In the genomic region with DNA sequence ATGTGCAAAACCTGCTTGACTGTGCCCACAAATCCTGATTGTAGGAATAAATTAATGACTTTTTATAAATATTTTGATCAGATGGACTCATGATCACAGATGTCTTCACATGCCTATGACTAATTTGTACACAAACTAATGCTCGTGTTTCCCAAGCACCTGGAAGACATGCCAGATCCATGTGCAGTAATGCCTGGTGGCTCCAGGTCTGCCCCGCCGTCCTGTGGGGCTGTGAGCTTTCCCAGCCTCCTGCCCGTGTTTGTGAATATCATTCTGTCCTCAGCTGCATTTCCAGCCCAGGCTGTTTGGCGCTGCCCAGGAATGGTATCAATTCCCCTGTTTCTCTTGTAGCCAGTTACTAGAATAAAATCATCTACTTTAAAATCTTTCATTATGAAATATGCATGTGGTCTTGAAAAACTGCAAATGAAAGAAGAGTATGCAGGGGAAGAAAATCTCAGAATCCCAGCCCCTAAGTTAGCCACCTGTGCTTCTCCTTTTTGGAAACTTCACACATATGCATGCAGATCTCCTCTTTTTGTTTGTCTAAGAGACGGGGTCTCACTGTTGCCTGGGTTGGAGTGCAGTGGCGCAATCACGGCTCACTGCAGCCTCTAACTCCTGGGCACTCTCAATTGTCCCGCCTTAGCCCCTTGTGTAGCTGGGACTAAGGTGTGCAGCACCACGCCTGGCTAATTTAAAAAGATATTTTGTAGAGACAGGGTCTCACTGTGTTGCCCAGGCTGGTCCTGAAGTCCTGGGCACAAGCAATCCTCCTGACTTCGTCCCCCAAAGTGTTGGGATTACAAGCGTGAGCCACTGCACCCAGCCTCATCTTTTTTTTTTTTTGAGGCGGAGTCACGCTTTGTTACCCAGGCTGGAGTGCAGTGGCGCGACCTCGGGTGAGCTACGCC, we compare ENCODE assay signal across 17 cellular contexts. TPM values are rescaled to one million over a fixed set of nuclear protein-coding genes. Genes with fewer than 3 reads are reported as not detected.
DNase-seq lines count a peak whose midpoint lies in the region; ATAC-seq, FAIRE-seq and TF ChIP-seq lines count a peak whose summit lies in the region.
"Had no signal": no experiment of that assay in that cellular context is flagged by ENCODE, and none has a peak within 500 bp of the region (broad histone marks: within the 10 kb centered on the region; RNA-seq: fewer than 3 reads in every experiment).

No MANE protein-coding gene starts in this region.

- peak; percentile 7; the same call in 1 of the 2 replicates for ATAC-seq in IMR-90 (ENCODE audit: low read depth)
- no peak for ATAC-seq in naive thymus-derived CD8-positive, alpha-beta T cell
- ATAC-seq in activated CD8-positive, alpha-beta T cell treated with anti-CD3 and anti-CD28 coated beads, Interleukin-2, amount 10 ng/mL, durations not matched to agents 7 days and 5 days: no peak
- ATAC-seq: left cardiac atrium had no signal

- H3K9me3 Mint-ChIP-seq in naive thymus-derived CD8-positive, alpha-beta T cell: no peaks in the 10 kb centered on the region
- H3K9me3 Mint-ChIP-seq in activated CD8-positive, alpha-beta T cell treated with anti-CD3 and anti-CD28 coated beads, Interleukin-2, amount 10 ng/mL, durations not matched to agents 7 days and 5 days (ENCODE audit: insufficient read depth): no peaks in the 10 kb centered on the region
- no peaks in the 10 kb centered on the region for H3K9me3 Mint-ChIP-seq in activated naive CD4-positive, alpha-beta T cell treated with anti-CD3 and anti-CD28 coated beads, Interleukin-2, amount 10 ng/mL, durations not matched to agents 7 days and 5 days
- H3K9me3 Mint-ChIP-seq: activated B cell treated with CpG ODN at 0.5 μM for 24 hours; CD8-positive, alpha-beta memory T cell; naive B cell had no signal

- WGBS in IMR-90 (ENCODE audit: extremely low coverage in 2 of 2, insufficient read length in 1 of 2), 2 experiments: 49% methylated on average over 4 of the region's 18 CpGs; no CpG with 5 or more reads in 1 of the 2 experiments

- dilution Hi-C loops in IMR-90 (cut with HindIII; ENCODE audit: low sequenced_read_pairs, unreplicated experiment): no loop called here

- H3K9ac ChIP-seq in IMR-90 (ENCODE audit: low read depth, low read length): no peak overlapping the region

- no peak overlapping the region for H4K5ac ChIP-seq in IMR-90 (ENCODE audit: low read depth, low read length)

- H3K4me2 ChIP-seq in IMR-90 (ENCODE audit: low read depth, low read length): no peak overlapping the region

- no peak overlapping the region for H3K4ac ChIP-seq in IMR-90 (ENCODE audit: low read depth, low read length)

- H3K4me1 Mint-ChIP-seq in naive thymus-derived CD8-positive, alpha-beta T cell: peaks cover 18 to 53% (median 47%) of the 10 kb centered on the region in 4 donors
- H3K4me1 Mint-ChIP-seq in activated CD8-positive, alpha-beta T cell treated with anti-CD3 and anti-CD28 coated beads, Interleukin-2, amount 10 ng/mL, durations not matched to agents 7 days and 5 days (ENCODE audit: low read depth): peaks cover 36% of the 10 kb centered on the region
- peaks cover 38% of the 10 kb centered on the region for H3K4me1 Mint-ChIP-seq in activated naive CD4-positive, alpha-beta T cell treated with anti-CD3 and anti-CD28 coated beads, Interleukin-2, amount 10 ng/mL, durations not matched to agents 7 days and 5 days

- H3K36me3 ChIP-seq in IMR-90 (ENCODE audit: control insufficient read depth, insufficient read depth, low read length) (peaks cover 42% of the 10 kb centered on the region), bronchial epithelial cell (ENCODE audit: control insufficient read depth, insufficient read depth, low read length) (peaks cover 27% of the 10 kb centered on the region), HAP-1 (replicated peaks) (peaks cover 44% of the 10 kb centered on the region)

- CTCF ChIA-PET in IMR-90 (lab: Yijun Ruan, JAX): interaction anchor here (0.6 kb wide), 1 partner anchor 32 kb away, joined by 3 read pairs; no protein-coding TSS in a partner anchor
- CTCF ChIA-PET in activated CD8-positive, alpha-beta T cell treated with anti-CD3 and anti-CD28 coated beads, Interleukin-2, amount 10 ng/mL, durations not matched to agents 7 days and 5 days (lab: Charles Lee): no interaction called here
- CTCF ChIA-PET in activated naive CD4-positive, alpha-beta T cell treated with anti-CD3 and anti-CD28 coated beads, Interleukin-2, amount 10 ng/mL, durations not matched to agents 7 days and 5 days (lab: Charles Lee): no interaction called here

- peak; percentile 10; the same call in 1 of the 2 replicates for TF ChIP-seq POLR2A in IMR-90 (IDR thresholded peaks at IDR 0.05; ENCODE audit: low read depth, low read length)

- in situ Hi-C loops in IMR-90 (cut with MboI; ENCODE audit: low sequenced_read_pairs): no loop called here
- in situ Hi-C loops in HAP-1 (cut with MboI; ENCODE audit: low sequenced_read_pairs): no loop called here

- peaks cover 0 to 44% (median 14%) of the 10 kb centered on the region in 3 donors for H3K36me3 Mint-ChIP-seq in naive thymus-derived CD8-positive, alpha-beta T cell
- H3K36me3 Mint-ChIP-seq in activated CD8-positive, alpha-beta T cell treated with anti-CD3 and anti-CD28 coated beads, Interleukin-2, amount 10 ng/mL, durations not matched to agents 7 days and 5 days (ENCODE audit: low read depth): peaks cover 40% of the 10 kb centered on the region
- H3K36me3 Mint-ChIP-seq in activated naive CD4-positive, alpha-beta T cell treated with anti-CD3 and anti-CD28 coated beads, Interleukin-2, amount 10 ng/mL, durations not matched to agents 7 days and 5 days: peaks cover 35% of the 10 kb centered on the region

- FAIRE-seq in bronchial epithelial cell (lab: Jason Lieb, UNC): no peak
- FAIRE-seq: frontal cortex had no signal

- peaks cover 62% of the 10 kb centered on the region for H4K20me1 ChIP-seq in IMR-90 (ENCODE audit: insufficient read depth, low read length)

- H2AK5ac ChIP-seq in IMR-90 (ENCODE audit: low read depth, low read length): 0 out of 2 replicates have a peak overlapping the region, but pooled peaks have one; percentile 18

- H3K4me1 ChIP-seq in IMR-90 (ENCODE audit: control insufficient read depth, insufficient read depth, low read length) (peaks cover 36% of the 10 kb centered on the region), HAP-1 (peaks cover 27% of the 10 kb centered on the region)

- H4K91ac ChIP-seq in IMR-90 (ENCODE audit: insufficient read depth, low read depth, low read length): no peak overlapping the region

- no peak overlapping the region for H2AFZ ChIP-seq in IMR-90 (replicated peaks; ENCODE audit: low read length, poor library complexity)

- no peaks in the 10 kb centered on the region for H3K27me3 Mint-ChIP-seq in naive thymus-derived CD8-positive, alpha-beta T cell
- no peaks in the 10 kb centered on the region for H3K27me3 Mint-ChIP-seq in activated CD8-positive, alpha-beta T cell treated with anti-CD3 and anti-CD28 coated beads, Interleukin-2, amount 10 ng/mL, durations not matched to agents 7 days and 5 days (ENCODE audit: low read depth)
- H3K27me3 Mint-ChIP-seq in activated naive CD4-positive, alpha-beta T cell treated with anti-CD3 and anti-CD28 coated beads, Interleukin-2, amount 10 ng/mL, durations not matched to agents 7 days and 5 days: no peaks in the 10 kb centered on the region
- H3K27me3 Mint-ChIP-seq: activated B cell treated with CpG ODN at 0.5 μM for 24 hours, naive B cell had no signal

- intact Hi-C loops in IMR-90 (cut with micrococcal nuclease): no loop called here

- H3K4me3 ChIP-seq in IMR-90 (ENCODE audit: insufficient read depth, low read depth, low read length) (no peak overlapping the region), bronchial epithelial cell (ENCODE audit: low read depth, low read length) (no peak overlapping the region), HAP-1 (no peak overlapping the region)
- H3K4me3 ChIP-seq: right lobe of liver had no signal

- no peak overlapping the region for H3K4me3 Mint-ChIP-seq in naive thymus-derived CD8-positive, alpha-beta T cell
- no peak overlapping the region for H3K4me3 Mint-ChIP-seq in activated CD8-positive, alpha-beta T cell treated with anti-CD3 and anti-CD28 coated beads, Interleukin-2, amount 10 ng/mL, durations not matched to agents 7 days and 5 days
- no peak overlapping the region for H3K4me3 Mint-ChIP-seq in activated naive CD4-positive, alpha-beta T cell treated with anti-CD3 and anti-CD28 coated beads, Interleukin-2, amount 10 ng/mL, durations not matched to agents 7 days and 5 days
- H3K4me3 Mint-ChIP-seq: activated B cell treated with CpG ODN at 0.5 μM for 24 hours had no signal

- peaks cover 19 to 60% of the 10 kb centered on the region in 2 experiments for H3K79me1 ChIP-seq in IMR-90 (ENCODE audit: low read depth in 1 of 2, low read length in 2 of 2)

- no TSS peak for BruUV-seq in IMR-90 (replicated peaks; lab: Mats Ljungman, UMichigan)

- H3K23ac ChIP-seq in IMR-90 (ENCODE audit: low read depth, low read length): peak overlapping the region; percentile 73; the same call in 1 of the 2 replicates

- peaks cover 31% of the 10 kb centered on the region for H3K9me1 ChIP-seq in IMR-90 (ENCODE audit: insufficient read depth, low read length)

- H3K27ac ChIP-seq in IMR-90 (ENCODE audit: insufficient read depth, low read length): no peak overlapping the region
- H3K27ac ChIP-seq: right lobe of liver had no signal

- no peak overlapping the region for H2BK15ac ChIP-seq in IMR-90 (ENCODE audit: low read depth, low read length)

- TF ChIP-seq CTCF in IMR-90 (conservative IDR thresholded peaks at IDR 0.05; ENCODE audit: low read depth, low read length): no peak
- TF ChIP-seq CTCF in bronchial epithelial cell (IDR thresholded peaks at IDR 0.05; ENCODE audit: insufficient read depth, low read length, severe bottlenecking): no peak

- peak overlapping the region in 1 of 2 experiments; percentile 21; a peak in 1 of 4 replicates for H4K8ac ChIP-seq in IMR-90 (ENCODE audit: low read depth in 2 of 2, low read length in 2 of 2)

- POLR2A ChIA-PET in IMR-90 (lab: Charles Lee; ENCODE audit: unreplicated experiment): interaction anchor here (0.7 kb wide), 1 partner anchor 25 kb away, joined by 3 read pairs; no protein-coding TSS in a partner anchor
- POLR2A ChIA-PET in naive thymus-derived CD8-positive, alpha-beta T cell (lab: Charles Lee): interaction anchor here (1.1 to 12.9 kb wide), 2 partner anchors 15 to 89 kb away, joined by 3 to 181 read pairs; a partner anchor contains a TSS
- POLR2A ChIA-PET in activated CD8-positive, alpha-beta T cell treated with anti-CD3 and anti-CD28 coated beads, Interleukin-2, amount 10 ng/mL, durations not matched to agents 7 days and 5 days (lab: Charles Lee): interaction anchor here (14.2 kb wide), 1 partner anchor 11 kb away, joined by 213 read pairs; a partner anchor contains a TSS

- no peak overlapping the region for H3K56ac ChIP-seq in IMR-90 (ENCODE audit: extremely low read depth, insufficient read depth, low read length)

- peak overlapping the region; percentile 57 for H2AK9ac ChIP-seq in IMR-90 (replicated peaks; ENCODE audit: low read depth, low read length, poor library complexity)

- no peak for TF ChIP-seq RAD21 in IMR-90 (IDR thresholded peaks at IDR 0.05; ENCODE audit: low read length)

- no peak overlapping the region for H2BK20ac ChIP-seq in IMR-90 (ENCODE audit: low read depth, low read length)

- H3K9me3 ChIP-seq in IMR-90 (ENCODE audit: control insufficient read depth, insufficient read depth, low read length) (no peaks in the 10 kb centered on the region), HAP-1 (no peaks in the 10 kb centered on the region)
- H3K9me3 ChIP-seq: right lobe of liver had no signal

- H2BK5ac ChIP-seq in IMR-90 (ENCODE audit: low read depth, low read length, poor library complexity, severe bottlenecking): peak overlapping the region; percentile 52

- DNase-seq in ELR (ENCODE audit: low read depth) (peak; percentile 69), IMR-90 (peak; percentile 77), bronchial epithelial cell (ENCODE audit: low read depth) (peak; percentile 69), HAP-1 (ENCODE audit: low spot score in 2 of 2) (no peak)
- no peak for DNase-seq in naive thymus-derived CD8-positive, alpha-beta T cell
- no peak for DNase-seq in activated CD8-positive, alpha-beta T cell treated with anti-CD3 and anti-CD28 coated beads, Interleukin-2, amount 10 ng/mL, durations not matched to agents 7 days and 5 days
- DNase-seq in activated naive CD4-positive, alpha-beta T cell treated with anti-CD3 and anti-CD28 coated beads, Interleukin-2, amount 10 ng/mL, durations not matched to agents 7 days and 5 days: no peak
- DNase-seq: activated B cell treated with CpG ODN at 0.5 μM for 24 hours; activated CD8-positive, alpha-beta memory T cell treated with anti-CD3 and anti-CD28 coated beads, Interleukin-2, amount 50 U/mL, for 48 hours; CD8-positive, alpha-beta memory T cell; dermis blood vessel endothelial cell; left cardiac atrium; naive B cell; NCI-H2171; NK-92 treated with Interleukin-12 subunit alpha and Interleukin-12 subunit beta, amount 100 ng/mL, for 24 hours; right lobe of liver had no signal

- peak overlapping the region in 9 of 10 donors; percentile 18 to 68 (median 60) for H3K27ac Mint-ChIP-seq in naive thymus-derived CD8-positive, alpha-beta T cell
- no peak overlapping the region for H3K27ac Mint-ChIP-seq in activated CD8-positive, alpha-beta T cell treated with anti-CD3 and anti-CD28 coated beads, Interleukin-2, amount 10 ng/mL, durations not matched to agents 7 days and 5 days
- H3K27ac Mint-ChIP-seq in activated naive CD4-positive, alpha-beta T cell treated with anti-CD3 and anti-CD28 coated beads, Interleukin-2, amount 10 ng/mL, durations not matched to agents 7 days and 5 days: no peak overlapping the region
- H3K27ac Mint-ChIP-seq: activated B cell treated with CpG ODN at 0.5 μM for 24 hours had no signal

- H3K14ac ChIP-seq in IMR-90 (replicated peaks; ENCODE audit: low read depth, low read length): no peak overlapping the region

- H3K27me3 ChIP-seq in IMR-90 (ENCODE audit: control insufficient read depth, insufficient read depth, low read length) (no peaks in the 10 kb centered on the region), bronchial epithelial cell (ENCODE audit: control insufficient read depth, insufficient read depth, low read length) (no peaks in the 10 kb centered on the region), HAP-1 (ENCODE audit: low read depth) (no peaks in the 10 kb centered on the region)
- H3K27me3 ChIP-seq: right lobe of liver had no signal

- H3K18ac ChIP-seq in IMR-90 (ENCODE audit: low read depth, low read length): no peak overlapping the region

- no peak overlapping the region for H2BK120ac ChIP-seq in IMR-90 (ENCODE audit: low read depth, low read length)

RNA-seq across cellular contexts. Expression of a gene that starts 6.2 kb away (rescaled TPM):
- total RNA-seq in IMR-90 (2012; rRNA removed) (386 and 998 TPM in 2 replicates), bronchial epithelial cell (348 and 603 TPM in 2 replicates)
- 1,428 and 1,693 TPM in 2 replicates for polyA plus RNA-seq in IMR-90 (2012; rRNA removed)
- polyA plus RNA-seq in IMR-90 (2012; cell fraction: cytosol; rRNA removed): 2,443 and 3,636 TPM in 2 replicates
- polyA plus RNA-seq in IMR-90 (2012; cell fraction: nucleus; rRNA removed; ENCODE audit: low replicate concordance): 1,567 and 1,909 TPM in 2 replicates
- total RNA-seq in naive thymus-derived CD8-positive, alpha-beta T cell: 1,000 to 10,000 TPM; 2,967 to 2,995 TPM
- 1,000 to 10,000 TPM in 1 of 3 donors, 100 to 1,000 TPM in 2; 559 to 1,017 (median 787) TPM for polyA plus RNA-seq in naive thymus-derived CD8-positive, alpha-beta T cell
- 1,000 to 10,000 TPM; 2,948 to 3,082 TPM for total RNA-seq in activated CD8-positive, alpha-beta T cell treated with anti-CD3 and anti-CD28 coated beads, Interleukin-2, amount 10 ng/mL, durations not matched to agents 7 days and 5 days

RNA-seq across cellular contexts. Expression of a gene that starts 7.9 kb away (rescaled TPM):
- total RNA-seq in IMR-90 (2012; rRNA removed): not detected in 2 replicates
- not detected in 2 replicates for polyA plus RNA-seq in IMR-90 (2012; rRNA removed)
- polyA plus RNA-seq in IMR-90 (2012; cell fraction: cytosol; rRNA removed): 0.15 and 0.30 TPM in 2 replicates
- 0.30 TPM in 1 of 2 replicates, not detected in the other for polyA plus RNA-seq in IMR-90 (2012; cell fraction: nucleus; rRNA removed; ENCODE audit: low replicate concordance)
- total RNA-seq in bronchial epithelial cell: 3.1 and 10.0 TPM in 2 replicates
- total RNA-seq in naive thymus-derived CD8-positive, alpha-beta T cell: 10 to 100 TPM in 1 of 2 experiments, 1 to 10 TPM in 1; 10.0 to 10.2 TPM
- polyA plus RNA-seq in naive thymus-derived CD8-positive, alpha-beta T cell: 1 to 10 TPM; 1.1 to 1.5 (median 1.3) TPM
- total RNA-seq in activated CD8-positive, alpha-beta T cell treated with anti-CD3 and anti-CD28 coated beads, Interleukin-2, amount 10 ng/mL, durations not matched to agents 7 days and 5 days: 10 to 100 TPM; 23.6 to 26.7 TPM

RNA-seq across cellular contexts. Expression of a gene that starts 15.3 kb away (rescaled TPM):
- total RNA-seq in IMR-90 (2012; rRNA removed) (not detected in 2 replicates), bronchial epithelial cell (not detected in 2 replicates)
- 1.4 and 1.6 TPM in 2 replicates for polyA plus RNA-seq in IMR-90 (2012; rRNA removed)
- polyA plus RNA-seq in IMR-90 (2012; cell fraction: cytosol; rRNA removed): 0.49 TPM in 1 of 2 replicates, not detected in the other
- polyA plus RNA-seq in IMR-90 (2012; cell fraction: nucleus; rRNA removed; ENCODE audit: low replicate concordance): 10.6 and 24.6 TPM in 2 replicates
- not detected for total RNA-seq in naive thymus-derived CD8-positive, alpha-beta T cell
- polyA plus RNA-seq in naive thymus-derived CD8-positive, alpha-beta T cell: not detected
- not detected for total RNA-seq in activated CD8-positive, alpha-beta T cell treated with anti-CD3 and anti-CD28 coated beads, Interleukin-2, amount 10 ng/mL, durations not matched to agents 7 days and 5 days
- total RNA-seq: activated B cell treated with CpG ODN at 0.5 μM for 24 hours; CD8-positive, alpha-beta memory T cell; dermis blood vessel endothelial cell; frontal cortex; left cardiac atrium; right lobe of liver had no signal
- polyA plus RNA-seq: CD8-positive, alpha-beta memory T cell had no signal

RNA-seq across cellular contexts. Expression of a gene that starts 15.6 kb away (rescaled TPM):
- 69.5 and 74.4 TPM in 2 replicates for total RNA-seq in IMR-90 (2012; rRNA removed)
- 104 and 177 TPM in 2 replicates for polyA plus RNA-seq in IMR-90 (2012; rRNA removed)
- polyA plus RNA-seq in IMR-90 (2012; cell fraction: cytosol; rRNA removed): 94.4 and 130 TPM in 2 replicates
- polyA plus RNA-seq in IMR-90 (2012; cell fraction: nucleus; rRNA removed; ENCODE audit: low replicate concordance): 22.1 and 43.9 TPM in 2 replicates
- total RNA-seq in bronchial epithelial cell: 38.2 and 50.4 TPM in 2 replicates
- 10 to 100 TPM; 18.1 to 20.2 TPM for total RNA-seq in naive thymus-derived CD8-positive, alpha-beta T cell
- 10 to 100 TPM; 18.6 to 25.8 (median 24.5) TPM for polyA plus RNA-seq in naive thymus-derived CD8-positive, alpha-beta T cell
- total RNA-seq in activated CD8-positive, alpha-beta T cell treated with anti-CD3 and anti-CD28 coated beads, Interleukin-2, amount 10 ng/mL, durations not matched to agents 7 days and 5 days: 100 to 1,000 TPM; 333 to 353 TPM

RNA-seq across cellular contexts. Expression of a gene that starts 21.7 kb away (rescaled TPM):
- total RNA-seq in IMR-90 (2012; rRNA removed) (14.3 and 15.6 TPM in 2 replicates), bronchial epithelial cell (0.64 and 1.3 TPM in 2 replicates)
- polyA plus RNA-seq in IMR-90 (2012; rRNA removed): 33.6 and 38.9 TPM in 2 replicates
- polyA plus RNA-seq in IMR-90 (2012; cell fraction: cytosol; rRNA removed): 23.0 and 39.2 TPM in 2 replicates
- 135 and 146 TPM in 2 replicates for polyA plus RNA-seq in IMR-90 (2012; cell fraction: nucleus; rRNA removed; ENCODE audit: low replicate concordance)
- total RNA-seq in naive thymus-derived CD8-positive, alpha-beta T cell: under 1 TPM in 1 of 2 experiments, not detected in 1; 0.21 TPM
- not detected for polyA plus RNA-seq in naive thymus-derived CD8-positive, alpha-beta T cell
- total RNA-seq in activated CD8-positive, alpha-beta T cell treated with anti-CD3 and anti-CD28 coated beads, Interleukin-2, amount 10 ng/mL, durations not matched to agents 7 days and 5 days: under 1 TPM; 0.26 to 0.34 TPM
- total RNA-seq: activated B cell treated with CpG ODN at 0.5 μM for 24 hours, left cardiac atrium, right lobe of liver had no signal
- polyA plus RNA-seq: CD8-positive, alpha-beta memory T cell had no signal

Comparison
In these comparisons a context has a peak if more than half of its experiments do, and no peak if none do; other contexts are left out.
1. DNase-seq: peak in ELR (single experiment), IMR-90 (single experiment) and bronchial epithelial cell (single experiment); none in naive thymus-derived CD8-positive, alpha-beta T cell (0 of 10), activated CD8-positive, alpha-beta T cell treated with anti-CD3 and anti-CD28 coated beads, Interleukin-2, amount 10 ng/mL, durations not matched to agents 7 days and 5 days (single experiment), HAP-1 (0 of 2) and activated naive CD4-positive, alpha-beta T cell treated with anti-CD3 and anti-CD28 coated beads, Interleukin-2, amount 10 ng/mL, durations not matched to agents 7 days and 5 days (single experiment).
2. H3K27ac Mint-ChIP-seq: peak in naive thymus-derived CD8-positive, alpha-beta T cell (9 of 10); none in activated CD8-positive, alpha-beta T cell treated with anti-CD3 and anti-CD28 coated beads, Interleukin-2, amount 10 ng/mL, durations not matched to agents 7 days and 5 days (single experiment) and activated naive CD4-positive, alpha-beta T cell treated with anti-CD3 and anti-CD28 coated beads, Interleukin-2, amount 10 ng/mL, durations not matched to agents 7 days and 5 days (single experiment).